ENCODE assay signal across 1 cellular context in genomic region chr17:34622862-34623261, GRCh38.
TF ChIP-seq lines count a peak whose summit lies in the region.

No MANE protein-coding gene starts in this region.

TF ChIP-seq in K562, 482 proteins besides CTCF, POLR2A, EP300 and RAD21:
- TF ChIP-seq RBM25 (IDR thresholded peaks at IDR 0.05; ENCODE audit: low read depth, low read length, severe bottlenecking) (peak; percentile 49), CXXC5 (CRISPR knock-in tag; IDR thresholded peaks at IDR 0.05) (no peak)
TF ChIP-seq in K562: peak in this region for 1.
